7 cellular contexts compared by ENCODE assay signal in genomic region chr3:48989126-48989795, GRCh38. TPM values are rescaled to one million over a fixed set of nuclear protein-coding genes. Genes with fewer than 3 reads are reported as not detected.
DNase-seq lines count a peak whose midpoint lies in the region; ATAC-seq and TF ChIP-seq lines count a peak whose summit lies in the region.

No MANE protein-coding gene starts in this region.

- H3K27me3 ChIP-seq in esophagus (ENCODE audit: control insufficient read depth in 1 of 2, insufficient read depth in 2 of 2, low read length in 2 of 2): no peaks in the 10 kb centered on the region

- H3K27ac ChIP-seq in esophagus (ENCODE audit: low read depth in 2 of 2, low read length in 1 of 2): peak overlapping the region; percentile 92 to 95

- peaks cover 0 to 7% of the 10 kb centered on the region in 2 donors for H3K36me3 ChIP-seq in esophagus (ENCODE audit: control insufficient read depth in 2 of 2, insufficient read depth in 2 of 2, low read length in 1 of 2)

- DNase-seq in RPMI7951 (ENCODE audit: low read depth): peak; percentile 8
- DNase-seq in retinal pigment epithelial cell (ENCODE audit: low read depth): no peak

- TF ChIP-seq CTCF in retinal pigment epithelial cell (conservative IDR thresholded peaks at IDR 0.05; ENCODE audit: low read depth, low read length): no peak

- no peaks in the 10 kb centered on the region for H3K9me3 ChIP-seq in esophagus (ENCODE audit: control insufficient read depth in 2 of 2, insufficient read depth in 1 of 2, low read depth in 1 of 2, low read length in 1 of 2)

- peaks cover 3 to 12% of the 10 kb centered on the region in 2 donors for H3K4me1 ChIP-seq in esophagus (ENCODE audit: control insufficient read depth in 2 of 2, insufficient read depth in 2 of 2, low read length in 1 of 2)

- H3K4me3 ChIP-seq in esophagus (ENCODE audit: low read depth in 1 of 2, low read length in 2 of 2) (peak overlapping the region; percentile 88 to 91), retinal pigment epithelial cell (ENCODE audit: low read length) (peak overlapping the region; percentile 77)

- WGBS in esophagus, 2 donors: 4 to 6% methylated on average over 21 of the region's 21 CpGs

- ATAC-seq in GM18907 (IDR thresholded peaks at IDR 0.05; ENCODE audit: unreplicated experiment) (peak; percentile 1), HG03135 (IDR thresholded peaks at IDR 0.05; ENCODE audit: unreplicated experiment) (no peak), GM18519 (IDR thresholded peaks at IDR 0.05; ENCODE audit: low FRiP score, unreplicated experiment) (no peak), HG03097 (IDR thresholded peaks at IDR 0.05; ENCODE audit: low FRiP score, unreplicated experiment) (no peak)

RNA-seq across cellular contexts. Expression of gene P4HTM, which starts 0.8 kb away (rescaled TPM):
- total RNA-seq in RPMI7951 (2014; rRNA removed; shearing (Covaris generic)): 3.3 and 4.0 TPM in 2 replicates
- 10 to 100 TPM; 10.7 to 14.5 TPM for polyA plus RNA-seq in esophagus

RNA-seq across cellular contexts. Expression of gene WDR6, which starts 17.9 kb away (rescaled TPM):
- 44.7 and 49.5 TPM in 2 replicates for total RNA-seq in RPMI7951 (2014; rRNA removed; shearing (Covaris generic))
- polyA plus RNA-seq in esophagus: 10 to 100 TPM; 64.5 to 79.0 TPM

RNA-seq across cellular contexts. Expression of gene DALRD3, which starts 29.1 kb away (rescaled TPM):
- total RNA-seq in RPMI7951 (2014; rRNA removed; shearing (Covaris generic)): 46.4 and 54.9 TPM in 2 replicates
- polyA plus RNA-seq in esophagus: 10 to 100 TPM; 22.2 to 26.9 TPM

RNA-seq across cellular contexts. Expression of gene NDUFAF3, which starts 32.7 kb away (rescaled TPM):
- 260 and 301 TPM in 2 replicates for total RNA-seq in RPMI7951 (2014; rRNA removed; shearing (Covaris generic))
- 10 to 100 TPM; 65.1 to 65.7 TPM for polyA plus RNA-seq in esophagus

RNA-seq across cellular contexts. Expression of gene IMPDH2, which starts 39.9 kb away (rescaled TPM):
- 305 and 426 TPM in 2 replicates for total RNA-seq in RPMI7951 (2014; rRNA removed; shearing (Covaris generic))
- 100 to 1,000 TPM; 121 to 176 TPM for polyA plus RNA-seq in esophagus
